Comparison of ENCODE assay signal across 8 cellular contexts in genomic region chr6:31821301-31822037, GRCh38. TPM values are rescaled to one million over a fixed set of nuclear protein-coding genes. Genes with fewer than 3 reads are reported as not detected.
A peak's percentile ranks its signal among the peaks of the same experiment; 100 is the strongest.
DNase-seq lines count a peak whose midpoint lies in the region; ATAC-seq and TF ChIP-seq lines count a peak whose summit lies in the region.

No MANE protein-coding gene starts in this region.

- peaks cover 6% of the 10 kb centered on the region for H3K36me3 Mint-ChIP-seq in progenitor cell of endocrine pancreas (ENCODE audit: insufficient read depth)

- peaks cover 36% of the 10 kb centered on the region for H3K4me1 Mint-ChIP-seq in progenitor cell of endocrine pancreas (ENCODE audit: low read depth)

- H3K27ac Mint-ChIP-seq in progenitor cell of endocrine pancreas, result peak overlapping the region; percentile 97

- H3K9me3 ChIP-seq in adipocyte (ENCODE audit: control insufficient read depth, low read length), result no peaks in the 10 kb centered on the region
- no peaks in the 10 kb centered on the region for H3K9me3 ChIP-seq in hepatocyte (ENCODE audit: low read depth)

- H2AFZ ChIP-seq in hepatocyte, result peak overlapping the region; percentile 89

- H3K9me3 Mint-ChIP-seq in progenitor cell of endocrine pancreas (ENCODE audit: low read depth), result peaks cover 4% of the 10 kb centered on the region

- DNase-seq in SHP77 treated with DMSO at 0.1 percent for 48 hours (lab: John Stamatoyannopoulos, UW) (peak; percentile 43), adipocyte (ENCODE audit: low read depth) (peak; percentile 37), hepatocyte (ENCODE audit: low spot score) (peak; percentile 74), progenitor cell of endocrine pancreas (ENCODE audit: low spot score, unreplicated experiment) (peak; percentile 33), epidermal melanocyte (ENCODE audit: insufficient read length, low spot score) (no peak), GF-D8 (lab: John Stamatoyannopoulos, UW) (no peak)

- no peaks in the 10 kb centered on the region for H3K27me3 Mint-ChIP-seq in progenitor cell of endocrine pancreas

- H3K27ac ChIP-seq in hepatocyte, result peak overlapping the region; percentile 94

- peak overlapping the region; percentile 87 for H3K4me3 Mint-ChIP-seq in progenitor cell of endocrine pancreas (ENCODE audit: low read depth)

- H3K79me2 ChIP-seq in hepatocyte, result peaks cover 21% of the 10 kb centered on the region

- peaks cover 47% of the 10 kb centered on the region for H3K4me1 ChIP-seq in adipocyte (ENCODE audit: control insufficient read depth, insufficient read depth, low read length)
- H3K4me1 ChIP-seq in hepatocyte (ENCODE audit: insufficient read depth), result peaks cover 49% of the 10 kb centered on the region

- TF ChIP-seq CTCF in GM12875 (IDR thresholded peaks at IDR 0.05; ENCODE audit: borderline replicate concordance, insufficient read depth, low read depth, low read length) (no peak), hepatocyte (IDR thresholded peaks at IDR 0.05; ENCODE audit: poor library complexity) (no peak), progenitor cell of endocrine pancreas (IDR thresholded peaks at IDR 0.05; ENCODE audit: unreplicated experiment) (no peak)

- peak; percentile 44 for ATAC-seq in HG03280 (IDR thresholded peaks at IDR 0.05; ENCODE audit: unreplicated experiment)

- H3K27me3 ChIP-seq in adipocyte (replicated peaks; ENCODE audit: control insufficient read depth, insufficient read depth, low read length), result no peaks in the 10 kb centered on the region
- no peaks in the 10 kb centered on the region for H3K27me3 ChIP-seq in hepatocyte

- H3K4me2 ChIP-seq in hepatocyte, result peak overlapping the region; percentile 74

- peak overlapping the region; percentile 44 for H3K4me3 ChIP-seq in GM12875 (ENCODE audit: low read depth, low read length)
- H3K4me3 ChIP-seq in adipocyte (ENCODE audit: low read length), result peak overlapping the region; percentile 92
- peak overlapping the region; percentile 69 for H3K4me3 ChIP-seq in hepatocyte

- H3K9me2 ChIP-seq in hepatocyte (replicated peaks; ENCODE audit: insufficient read depth), result no peaks in the 10 kb centered on the region

- H3K36me3 ChIP-seq in adipocyte (ENCODE audit: control insufficient read depth, insufficient read depth, low read length, severe bottlenecking) (no peaks in the 10 kb centered on the region), hepatocyte (replicated peaks; ENCODE audit: insufficient read depth, low read depth) (no peaks in the 10 kb centered on the region)

- 6% methylated on average over 38 of the region's 39 CpGs for WGBS in hepatocyte (ENCODE audit: low lambda C conversion rate, missing lambda C conversion rate)

- peak overlapping the region; percentile 99 for H3K9ac ChIP-seq in adipocyte (ENCODE audit: low read length)

- H4K20me1 ChIP-seq in hepatocyte (ENCODE audit: insufficient read depth, poor library complexity, severe bottlenecking), result no peaks in the 10 kb centered on the region

RNA-seq across cellular contexts. Expression of gene HSPA1B, which starts 6.1 kb away (rescaled TPM):
- total RNA-seq in hepatocyte, result 172 and 177 TPM in 2 replicates
- polyA plus RNA-seq in hepatocyte, result 82.1 and 111 TPM in 2 replicates
- total RNA-seq in progenitor cell of endocrine pancreas, result 152 and 165 TPM in 2 replicates

RNA-seq across cellular contexts. Expression of gene HSPA1A, which starts 6.1 kb away (rescaled TPM):
- total RNA-seq in hepatocyte (83.3 and 84.3 TPM in 2 replicates), progenitor cell of endocrine pancreas (52.5 and 56.6 TPM in 2 replicates)
- polyA plus RNA-seq in hepatocyte, result 50.0 and 82.2 TPM in 2 replicates

RNA-seq across cellular contexts. Expression of gene HSPA1L, which starts 6.4 kb away (rescaled TPM):
- total RNA-seq in hepatocyte (1.4 and 2.2 TPM in 2 replicates), progenitor cell of endocrine pancreas (2.4 and 2.5 TPM in 2 replicates)
- 1.0 and 2.7 TPM in 2 replicates for polyA plus RNA-seq in hepatocyte

RNA-seq across cellular contexts. Expression of gene LSM2, which starts 14.7 kb away (rescaled TPM):
- total RNA-seq in hepatocyte (42.9 and 51.9 TPM in 2 replicates), progenitor cell of endocrine pancreas (80.4 and 82.9 TPM in 2 replicates)
- polyA plus RNA-seq in hepatocyte, result 48.7 and 57.9 TPM in 2 replicates

RNA-seq across cellular contexts. Expression of gene VARS1, which starts 25.9 kb away (rescaled TPM):
- 23.3 and 36.6 TPM in 2 replicates for total RNA-seq in hepatocyte
- 51.0 and 59.6 TPM in 2 replicates for polyA plus RNA-seq in hepatocyte
- 85.6 and 92.6 TPM in 2 replicates for total RNA-seq in progenitor cell of endocrine pancreas

Comparison
In these comparisons a context has a peak if more than half of its experiments do, and no peak if none do; other contexts are left out.
1. DNase-seq: peak in SHP77 treated with DMSO at 0.1 percent for 48 hours (single experiment), adipocyte (single experiment), hepatocyte (single experiment) and progenitor cell of endocrine pancreas (single experiment); none in epidermal melanocyte (single experiment) and GF-D8 (single experiment).
2. Peak in every context shown above with its lines, with median percentiles within 50 percentile points of each other: H3K4me3 ChIP-seq.